ENCODE assay signal across 8 cellular contexts in genomic region chr15:42576040-42576594, GRCh38. TPM values are rescaled to one million over a fixed set of nuclear protein-coding genes. Genes with fewer than 3 reads are reported as not detected.
DNase-seq lines count a peak whose midpoint lies in the region; ATAC-seq and TF ChIP-seq lines count a peak whose summit lies in the region.

No MANE protein-coding gene starts in this region.

- DNase-seq in CD8-positive, alpha-beta T cell, result no peak
- DNase-seq in MG63, result no peak
- no peak for DNase-seq in neuronal stem cell (ENCODE audit: low spot score)
- no peak for DNase-seq in HUDEP-2 (lab: John Stamatoyannopoulos, UW; ENCODE audit: unreplicated experiment in 76 of 76)
- no peak for DNase-seq in T1000 (lab: John Stamatoyannopoulos, UW)
- no peak for DNase-seq in HuH-7 (ENCODE audit: low spot score)
- DNase-seq in NCI-H2196 treated with DMSO at 0.1 percent for 48 hours (lab: John Stamatoyannopoulos, UW; ENCODE audit: unreplicated experiment), result no peak

- peak overlapping the region; percentile 95 for H2BK5ac ChIP-seq in neuronal stem cell (ENCODE audit: low read length)

- no peaks in the 10 kb centered on the region for H3K36me3 ChIP-seq in CD8-positive, alpha-beta T cell (ENCODE audit: insufficient read depth, low read length)
- H3K36me3 ChIP-seq in MG63 (no peaks in the 10 kb centered on the region), duodenal mucosa (ENCODE audit: control insufficient read depth in 1 of 2, insufficient read depth in 2 of 2, low read length in 2 of 2) (no peaks in the 10 kb centered on the region), neuronal stem cell (replicated peaks in 1 of 2; ENCODE audit: control insufficient read depth in 2 of 2, insufficient read depth in 2 of 2, low read length in 2 of 2) (no peaks in the 10 kb centered on the region)

- H3K9me3 ChIP-seq in CD8-positive, alpha-beta T cell (ENCODE audit: low read length), result no peaks in the 10 kb centered on the region
- H3K9me3 ChIP-seq in MG63, result no peaks in the 10 kb centered on the region
- H3K9me3 ChIP-seq in duodenal mucosa (ENCODE audit: control insufficient read depth in 1 of 2, low read length in 2 of 2), result no peaks in the 10 kb centered on the region
- peaks cover 0 to 5% of the 10 kb centered on the region in 2 donors for H3K9me3 ChIP-seq in neuronal stem cell (replicated peaks in 1 of 2; ENCODE audit: control insufficient read depth in 2 of 2, insufficient read depth in 1 of 2, low read depth in 1 of 2, low read length in 2 of 2)

- H3K27me3 Mint-ChIP-seq in CD8-positive, alpha-beta T cell (ENCODE audit: low read depth), result no peaks in the 10 kb centered on the region

- peak overlapping the region; percentile 75 for H2BK15ac ChIP-seq in neuronal stem cell (ENCODE audit: low read length)

- peak overlapping the region; percentile 89 for H3K4me2 ChIP-seq in neuronal stem cell (ENCODE audit: insufficient read depth, low read length, poor library complexity, severe bottlenecking)

- peak overlapping the region; percentile 9 for H4K91ac ChIP-seq in neuronal stem cell (ENCODE audit: low read depth, low read length, poor library complexity)

- peak overlapping the region; percentile 65 to 68 for H3K9ac ChIP-seq in duodenal mucosa (ENCODE audit: low read depth in 1 of 2, low read length in 2 of 2)
- H3K9ac ChIP-seq in neuronal stem cell (ENCODE audit: low read depth, low read length, poor library complexity), result peak overlapping the region; percentile 89

- H3K14ac ChIP-seq in neuronal stem cell (ENCODE audit: low read length), result no peak overlapping the region

- H3K4me1 ChIP-seq in CD8-positive, alpha-beta T cell (ENCODE audit: insufficient read depth, low read length), result peaks cover 20% of the 10 kb centered on the region
- H3K4me1 ChIP-seq in duodenal mucosa (ENCODE audit: control insufficient read depth in 1 of 2, insufficient read depth in 2 of 2, low read length in 2 of 2) (peaks cover 14% of the 10 kb centered on the region in 2 donors), neuronal stem cell (ENCODE audit: control insufficient read depth in 2 of 2, insufficient read depth in 1 of 2, low read depth in 1 of 2, low read length in 2 of 2) (peaks cover 4 to 11% of the 10 kb centered on the region in 2 donors)

- peak overlapping the region; percentile 93 for H3K4me3 Mint-ChIP-seq in CD8-positive, alpha-beta T cell

- no peaks in the 10 kb centered on the region for H3K36me3 Mint-ChIP-seq in CD8-positive, alpha-beta T cell

- POLR2A ChIA-PET in CD8-positive, alpha-beta T cell (lab: Charles Lee), result interaction anchor here (0.5 to 1.5 kb wide), 8 partner anchors 10 to 85 kb away, joined by 3 to 13 read pairs (median 6); partner anchors contain the start of genes HAUS2, LRRC57, SNAP23 and ZNF106

- H3K23ac ChIP-seq in neuronal stem cell (ENCODE audit: low read depth, low read length, poor library complexity), result peak overlapping the region; percentile 96

- no peak for TF ChIP-seq CTCF in CD8-positive, alpha-beta T cell (IDR thresholded peaks at IDR 0.05)

- no peak overlapping the region for H3K4ac ChIP-seq in neuronal stem cell (ENCODE audit: low read length)

- no peaks in the 10 kb centered on the region for H3K9me3 Mint-ChIP-seq in CD8-positive, alpha-beta T cell

- CTCF ChIA-PET in CD8-positive, alpha-beta T cell (lab: Charles Lee), result interaction anchor here (0.7 to 1.8 kb wide), 4 partner anchors 8 to 74 kb away, joined by 3 to 6 read pairs (median 4); no protein-coding TSS in a partner anchor

- H3K4me3 ChIP-seq in CD8-positive, alpha-beta T cell (ENCODE audit: low read depth, low read length), result peak overlapping the region; percentile 87
- H3K4me3 ChIP-seq in MG63 (peak overlapping the region; percentile 54), duodenal mucosa (ENCODE audit: low read depth in 1 of 2, low read length in 2 of 2) (peak overlapping the region; percentile 71 to 74), neuronal stem cell (ENCODE audit: low read length in 2 of 2) (peak overlapping the region; percentile 84 to 94)

- peak overlapping the region; percentile 38 for H3K27ac ChIP-seq in CD8-positive, alpha-beta T cell (ENCODE audit: low read depth, low read length)
- H3K27ac ChIP-seq in duodenal mucosa (ENCODE audit: low read depth, low read length) (peak overlapping the region; percentile 48), neuronal stem cell (replicated peaks; ENCODE audit: low read length) (no peak overlapping the region)

- peaks cover 32% of the 10 kb centered on the region for H3K4me1 Mint-ChIP-seq in CD8-positive, alpha-beta T cell (ENCODE audit: low read depth)

- H2BK12ac ChIP-seq in neuronal stem cell (ENCODE audit: low read length), result peak overlapping the region; percentile 75

- ATAC-seq in CD8-positive, alpha-beta T cell, result no peak

- H2AFZ ChIP-seq in neuronal stem cell (ENCODE audit: low read length), result peak overlapping the region; percentile 98

- no peaks in the 10 kb centered on the region for H3K79me1 ChIP-seq in neuronal stem cell (ENCODE audit: low read depth, low read length)

- H2BK120ac ChIP-seq in neuronal stem cell (ENCODE audit: low read depth, low read length), result no peak overlapping the region

- no CpG with 5 or more reads among the region's 16 CpGs for WGBS in neuronal stem cell (ENCODE audit: extremely low coverage in 2 of 2, insufficient read length in 2 of 2, insufficient replicate concordance in 1 of 2), 2 donors

- peak overlapping the region; percentile 28 for H2AK5ac ChIP-seq in neuronal stem cell (ENCODE audit: low read depth, low read length)

- peak overlapping the region; percentile 45 for H3K27ac Mint-ChIP-seq in CD8-positive, alpha-beta T cell

- H4K8ac ChIP-seq in neuronal stem cell (ENCODE audit: low read depth, low read length), result no peak overlapping the region

- peak overlapping the region; percentile 98 for H3K18ac ChIP-seq in neuronal stem cell (ENCODE audit: low read length)

- intact Hi-C loops in CD8-positive, alpha-beta T cell (cut with DNase I, micrococcal nuclease), result loop anchor here (5.0 to 10.0 kb wide), 5 partner anchors 159 to 529 kb away; partner anchors contain the start of genes CDAN1 (in 2 of the 2), GANC (in 1 of the 2), TMEM87A (in 1 of the 2) and TTBK2 (in 1 of the 2)

- no peaks in the 10 kb centered on the region for H3K27me3 ChIP-seq in CD8-positive, alpha-beta T cell (ENCODE audit: insufficient read depth, low read length)
- H3K27me3 ChIP-seq in MG63 (peaks cover 31% of the 10 kb centered on the region), duodenal mucosa (ENCODE audit: control insufficient read depth in 1 of 2, insufficient read depth in 2 of 2, low read length in 2 of 2) (peaks cover 5 to 13% of the 10 kb centered on the region in 2 donors), neuronal stem cell (ENCODE audit: control insufficient read depth in 3 of 3, insufficient read depth in 3 of 3, low read depth in 1 of 3, low read length in 3 of 3) (peaks cover 0 to 3% (median 0%) of the 10 kb centered on the region in 3 experiments)

RNA-seq across cellular contexts. Expression of gene STARD9, which starts 0.7 kb away (rescaled TPM):
- total RNA-seq in CD8-positive, alpha-beta T cell, result 1 to 10 TPM; 8.5 to 9.0 TPM
- 0.10 and 0.47 TPM in 2 replicates for total RNA-seq in MG63 (2014; rRNA removed; shearing (Covaris generic); ENCODE audit: low replicate concordance)
- 3.1 TPM for polyA plus RNA-seq in neuronal stem cell (2013, experiment 1 of 2)
- polyA plus RNA-seq in neuronal stem cell (2013, experiment 2 of 2), result 3.0 TPM

RNA-seq across cellular contexts. Expression of gene HAUS2, which starts 27.5 kb away (rescaled TPM):
- total RNA-seq in CD8-positive, alpha-beta T cell, result 10 to 100 TPM; 33.1 to 39.1 TPM
- 17.1 and 20.0 TPM in 2 replicates for total RNA-seq in MG63 (2014; rRNA removed; shearing (Covaris generic); ENCODE audit: low replicate concordance)
- polyA plus RNA-seq in neuronal stem cell (2013, experiment 1 of 2), result 17.2 TPM
- 18.4 TPM for polyA plus RNA-seq in neuronal stem cell (2013, experiment 2 of 2)

RNA-seq across cellular contexts. Expression of gene LRRC57, which starts 27.5 kb away (rescaled TPM):
- 10 to 100 TPM; 30.0 to 31.1 TPM for total RNA-seq in CD8-positive, alpha-beta T cell
- 5.8 and 6.1 TPM in 2 replicates for total RNA-seq in MG63 (2014; rRNA removed; shearing (Covaris generic); ENCODE audit: low replicate concordance)
- polyA plus RNA-seq in neuronal stem cell (2013, experiment 1 of 2), result 8.5 TPM
- polyA plus RNA-seq in neuronal stem cell (2013, experiment 2 of 2), result 9.2 TPM
